Comparison of ENCODE assay signal across 8 cellular contexts in genomic region chr18:48931680-48932461, GRCh38. TPM values are rescaled to one million over a fixed set of nuclear protein-coding genes. Genes with fewer than 3 reads are reported as not detected.
DNase-seq lines count a peak whose midpoint lies in the region; ATAC-seq, FAIRE-seq and TF ChIP-seq lines count a peak whose summit lies in the region.

No MANE protein-coding gene starts in this region.

- no peak overlapping the region for H3K4me3 ChIP-seq in tibial nerve

- no peak for TF ChIP-seq POLR2A in tibial nerve (IDR thresholded peaks at IDR 0.05)

- intact Hi-C loops in CD4-positive, alpha-beta T cell (cut with DNase I, micrococcal nuclease), result no loop called here

- FAIRE-seq in D721Med (lab: Jason Lieb, UNC), result no peak

- peaks cover 0 to 98% (median 89%) of the 10 kb centered on the region in 4 donors for H3K4me1 ChIP-seq in tibial nerve

- no peaks in the 10 kb centered on the region for H3K9me3 ChIP-seq in CD4-positive, alpha-beta T cell (ENCODE audit: control insufficient read depth, low read length)
- H3K9me3 ChIP-seq in tibial nerve, result no peaks in the 10 kb centered on the region

- no peak for TF ChIP-seq EP300 in tibial nerve (IDR thresholded peaks at IDR 0.05)

- POLR2A ChIA-PET in CD4-positive, alpha-beta T cell (lab: Charles Lee), result interaction anchor here (1.0 to 3.0 kb wide), 4 partner anchors 8 to 20 kb away, joined by 3 to 12 read pairs (median 7); no protein-coding TSS in a partner anchor
- POLR2A ChIA-PET in HEK293T (lab: Yijun Ruan, JAX), result interaction anchor here (1.5 to 1.7 kb wide), 3 partner anchors 10 to 24 kb away, joined by 3 to 5 read pairs (median 4); no protein-coding TSS in a partner anchor
- POLR2A ChIA-PET in activated CD4-positive, alpha-beta memory T cell treated with anti-CD3 and anti-CD28 coated beads, Interleukin-2, amount 10 ng/mL, durations not matched to agents 7 days and 5 days (lab: Charles Lee), result interaction anchor here (0.6 to 2.3 kb wide), 9 partner anchors 8 to 118 kb away, joined by 3 to 14 read pairs (median 4); partner anchors contain the start of gene SMAD7

- H3K27ac ChIP-seq in CD4-positive, alpha-beta T cell (ENCODE audit: low read depth, low read length), result no peak overlapping the region
- peak overlapping the region in 3 of 4 donors; percentile 50 to 84 (median 81) for H3K27ac ChIP-seq in tibial nerve

- H3K36me3 ChIP-seq in tibial nerve, result no peaks in the 10 kb centered on the region

- H3K4me3 Mint-ChIP-seq in CD4-positive, alpha-beta T cell, result peak overlapping the region; percentile 42
- peak overlapping the region; percentile 63 for H3K4me3 Mint-ChIP-seq in activated CD4-positive, alpha-beta memory T cell treated with anti-CD3 and anti-CD28 coated beads, Interleukin-2, amount 10 ng/mL, durations not matched to agents 7 days and 5 days

- H3K27ac Mint-ChIP-seq in CD4-positive, alpha-beta T cell, result peak overlapping the region; percentile 72
- H3K27ac Mint-ChIP-seq in activated CD4-positive, alpha-beta memory T cell treated with anti-CD3 and anti-CD28 coated beads, Interleukin-2, amount 10 ng/mL, durations not matched to agents 7 days and 5 days, result peak overlapping the region; percentile 83

- peaks cover 97% of the 10 kb centered on the region for H3K4me1 Mint-ChIP-seq in CD4-positive, alpha-beta T cell (ENCODE audit: low read depth)
- H3K4me1 Mint-ChIP-seq in activated CD4-positive, alpha-beta memory T cell treated with anti-CD3 and anti-CD28 coated beads, Interleukin-2, amount 10 ng/mL, durations not matched to agents 7 days and 5 days, result peaks cover 99% of the 10 kb centered on the region

- peaks cover 17% of the 10 kb centered on the region for H3K36me3 Mint-ChIP-seq in CD4-positive, alpha-beta T cell (ENCODE audit: low read depth)
- H3K36me3 Mint-ChIP-seq in activated CD4-positive, alpha-beta memory T cell treated with anti-CD3 and anti-CD28 coated beads, Interleukin-2, amount 10 ng/mL, durations not matched to agents 7 days and 5 days (ENCODE audit: low read depth), result peaks cover 53% of the 10 kb centered on the region

- H3K27me3 Mint-ChIP-seq in CD4-positive, alpha-beta T cell, result no peaks in the 10 kb centered on the region
- no peaks in the 10 kb centered on the region for H3K27me3 Mint-ChIP-seq in activated CD4-positive, alpha-beta memory T cell treated with anti-CD3 and anti-CD28 coated beads, Interleukin-2, amount 10 ng/mL, durations not matched to agents 7 days and 5 days

- no peaks in the 10 kb centered on the region for H3K9me3 Mint-ChIP-seq in CD4-positive, alpha-beta T cell
- no peaks in the 10 kb centered on the region for H3K9me3 Mint-ChIP-seq in activated CD4-positive, alpha-beta memory T cell treated with anti-CD3 and anti-CD28 coated beads, Interleukin-2, amount 10 ng/mL, durations not matched to agents 7 days and 5 days

- no peak for DNase-seq in CD4-positive, alpha-beta T cell
- DNase-seq in HEK293T (ENCODE audit: extremely low spot score), result no peak
- peak; percentile 56 for DNase-seq in activated CD4-positive, alpha-beta memory T cell treated with anti-CD3 and anti-CD28 coated beads, Interleukin-2, amount 10 ng/mL, durations not matched to agents 7 days and 5 days
- peak; percentile 32 for DNase-seq in kidney glomerular epithelial cell (lab: John Stamatoyannopoulos, UW)
- no peak for DNase-seq in tibial nerve (ENCODE audit: low spot score in 2 of 2)
- DNase-seq in NCI-H2029 treated with DMSO at 0.1 percent for 48 hours (lab: John Stamatoyannopoulos, UW), result no peak
- DNase-seq in D721Med (ENCODE audit: insufficient read length, low spot score), result no peak
- DNase-seq in HuH-7.5 (ENCODE audit: low spot score), result no peak

- TF ChIP-seq CTCF in CD4-positive, alpha-beta T cell (IDR thresholded peaks at IDR 0.05), result no peak
- TF ChIP-seq CTCF in tibial nerve (IDR thresholded peaks at IDR 0.05) (no peak), D721Med (IDR thresholded peaks at IDR 0.05; ENCODE audit: insufficient read depth, missing control alignments) (no peak)

- CTCF ChIA-PET in CD4-positive, alpha-beta T cell (lab: Charles Lee), result interaction anchor here (0.7 to 1.2 kb wide), 3 partner anchors 10 to 111 kb away, joined by 3 read pairs; no protein-coding TSS in a partner anchor
- CTCF ChIA-PET in HEK293T (lab: Yijun Ruan, JAX), result no interaction called here
- CTCF ChIA-PET in activated CD4-positive, alpha-beta memory T cell treated with anti-CD3 and anti-CD28 coated beads, Interleukin-2, amount 10 ng/mL, durations not matched to agents 7 days and 5 days (lab: Charles Lee), result interaction anchor here (1.0 to 1.6 kb wide), 2 partner anchors 16 to 21 kb away, joined by 3 to 5 read pairs; no protein-coding TSS in a partner anchor

- no peaks in the 10 kb centered on the region for H3K27me3 ChIP-seq in CD4-positive, alpha-beta T cell (ENCODE audit: control insufficient read depth, insufficient read depth, low read length)
- no peaks in the 10 kb centered on the region for H3K27me3 ChIP-seq in tibial nerve

- WGBS in tibial nerve, 2 donors, result 61% methylated on average over 11 of the region's 11 CpGs

- peak; percentile 24 for ATAC-seq in CD4-positive, alpha-beta T cell (ENCODE audit: poor library complexity)

TF ChIP-seq in HEK293T, 16 proteins besides CTCF, POLR2A, EP300 and RAD21:
- TF ChIP-seq SP1 (IDR thresholded peaks at IDR 0.05), result no peak
- no peak for TF ChIP-seq LEF1 (IDR thresholded peaks at IDR 0.05; ENCODE audit: borderline replicate concordance)
- TF ChIP-seq PKNOX1 (IDR thresholded peaks at IDR 0.05), result peak; percentile 76
- no peak for TF ChIP-seq HDGF (IDR thresholded peaks at IDR 0.05; ENCODE audit: borderline replicate concordance)

RNA-seq across cellular contexts. Expression of gene SMAD7, which starts 18.9 kb away (rescaled TPM):
- 100 to 1,000 TPM; 244 to 254 TPM for total RNA-seq in CD4-positive, alpha-beta T cell
- total RNA-seq in activated CD4-positive, alpha-beta memory T cell treated with anti-CD3 and anti-CD28 coated beads, Interleukin-2, amount 10 ng/mL, durations not matched to agents 7 days and 5 days, result 10 to 100 TPM; 30.0 to 31.0 TPM
- total RNA-seq in tibial nerve, result 10 to 100 TPM; 34.3 to 56.8 (median 35.6) TPM

Comparison
In these comparisons a context has a peak if more than half of its experiments do, and no peak if none do; other contexts are left out.
1. DNase-seq: peak in activated CD4-positive, alpha-beta memory T cell treated with anti-CD3 and anti-CD28 coated beads, Interleukin-2, amount 10 ng/mL, durations not matched to agents 7 days and 5 days (single experiment) and kidney glomerular epithelial cell (single experiment); none in CD4-positive, alpha-beta T cell (0 of 10), HEK293T (single experiment), tibial nerve (0 of 2), NCI-H2029 treated with DMSO at 0.1 percent for 48 hours (single experiment), D721Med (single experiment) and HuH-7.5 (single experiment).
2. RNA of gene SMAD7, which starts 18.9 kb away (total RNA-seq): 244 to 254 TPM in CD4-positive, alpha-beta T cell; 34.3 to 56.8 TPM in tibial nerve and 30.0 to 31.0 TPM in activated CD4-positive, alpha-beta memory T cell treated with anti-CD3 and anti-CD28 coated beads, Interleukin-2, amount 10 ng/mL, durations not matched to agents 7 days and 5 days; every median in the first group is over 4 times any median in the second.